ENCODE assay signal across 9 cellular contexts in the genomic region with DNA sequence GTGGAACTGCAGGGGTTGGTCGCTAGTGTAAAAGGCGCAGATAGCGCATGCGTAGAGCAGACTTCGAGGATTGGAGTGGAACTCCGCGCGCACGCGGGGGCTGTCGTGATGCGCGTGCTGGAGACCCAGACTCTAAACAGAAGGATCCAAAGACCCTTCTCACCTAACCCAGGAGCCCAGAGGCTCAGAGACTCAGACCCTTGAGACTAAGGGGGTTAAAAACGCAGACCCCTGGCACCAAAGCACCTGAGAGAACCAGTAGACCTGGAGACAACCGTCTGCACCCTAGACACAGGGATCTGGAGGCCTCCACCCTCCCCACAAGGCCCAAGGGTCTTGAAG. TPM values are rescaled to one million over a fixed set of nuclear protein-coding genes. Genes with fewer than 3 reads are reported as not detected.
DNase-seq lines count a peak whose midpoint lies in the region; ATAC-seq and TF ChIP-seq lines count a peak whose summit lies in the region.
"Had no signal": no experiment of that assay in that cellular context is flagged by ENCODE, and none has a peak within 500 bp of the region (broad histone marks: within the 10 kb centered on the region; RNA-seq: fewer than 3 reads in every experiment).

No MANE protein-coding gene starts in this region.

- no peaks in the 10 kb centered on the region for H3K9me3 ChIP-seq in colonic mucosa
- H3K9me3 ChIP-seq in muscle layer of duodenum (ENCODE audit: control insufficient read depth in 1 of 2, low read length in 2 of 2): no peaks in the 10 kb centered on the region

- H3K27me3 Mint-ChIP-seq in Calu3 (ENCODE audit: unreplicated experiment): no peaks in the 10 kb centered on the region

- peak overlapping the region; percentile 93 for H2AFZ ChIP-seq in KMS-11 (ENCODE audit: low read depth)

- peak overlapping the region; percentile 83 for H3K4me2 ChIP-seq in KMS-11

- H3K27me3 ChIP-seq in KMS-11 (ENCODE audit: insufficient read depth, low read depth) (peaks cover 23% of the 10 kb centered on the region; the same call in 1 of the 2 replicates), colonic mucosa (no peaks in the 10 kb centered on the region), muscle layer of duodenum (ENCODE audit: low read depth, low read length) (no peaks in the 10 kb centered on the region)

- H3K36me3 ChIP-seq in KMS-11 (ENCODE audit: insufficient read depth) (no peaks in the 10 kb centered on the region), colonic mucosa (no peaks in the 10 kb centered on the region), muscle layer of duodenum (ENCODE audit: control insufficient read depth in 1 of 2, insufficient read depth in 2 of 2, low read length in 2 of 2) (peaks cover 0 to 3% of the 10 kb centered on the region in 2 donors)

- no TSS peak for BruUV-seq in Calu3 (replicated peaks; lab: Mats Ljungman, UMichigan)

- no peaks in the 10 kb centered on the region for H3K9me3 Mint-ChIP-seq in Calu3 (ENCODE audit: low read depth, unreplicated experiment)

- H3K9ac ChIP-seq in KMS-11 (no peak overlapping the region; the same call in 1 of the 2 replicates), colonic mucosa (ENCODE audit: low read depth in 2 of 2, low read length in 2 of 2) (peak overlapping the region in 1 of 2 donors; percentile 55)

- peak overlapping the region; percentile 88 for H3K4me3 Mint-ChIP-seq in Calu3 (ENCODE audit: low read depth, unreplicated experiment)

- peaks cover 10% of the 10 kb centered on the region for H3K4me1 Mint-ChIP-seq in Calu3 (ENCODE audit: low read depth, unreplicated experiment)

- peaks cover 8% of the 10 kb centered on the region for H3K4me1 ChIP-seq in KMS-11 (ENCODE audit: low read depth, poor library complexity, severe bottlenecking)
- H3K4me1 ChIP-seq in colonic mucosa: peaks cover 6% of the 10 kb centered on the region
- peaks cover 4 to 22% of the 10 kb centered on the region in 2 donors for H3K4me1 ChIP-seq in muscle layer of duodenum (ENCODE audit: control insufficient read depth in 1 of 2, insufficient read depth in 2 of 2, low read length in 2 of 2)

- intact Hi-C loops in Calu3 (cut with micrococcal nuclease; ENCODE audit: unreplicated experiment) (no loop called here), colonic mucosa (cut with DNase I) (loop anchor here (5.0 kb wide), 1 partner anchor 489 kb away; no protein-coding TSS in a partner anchor)

- peaks cover 13% of the 10 kb centered on the region for H3K79me2 ChIP-seq in KMS-11 (ENCODE audit: insufficient read depth, low read depth)

- peak; percentile 36 for ATAC-seq in GM21528 (IDR thresholded peaks at IDR 0.05; ENCODE audit: low FRiP score, unreplicated experiment)

- CTCF ChIA-PET in Calu3 (lab: Charles Lee): no interaction called here

- peaks cover 22% of the 10 kb centered on the region for H3K36me3 Mint-ChIP-seq in Calu3 (ENCODE audit: insufficient read depth, unreplicated experiment)

- no peak for DNase-seq in Calu3
- no peak for DNase-seq in colonic mucosa
- no peak for DNase-seq in kidney tubule cell (ENCODE audit: low spot score)
- no peak for DNase-seq in SHP77 treated with DMSO at 0.1 percent for 48 hours (lab: John Stamatoyannopoulos, UW)
- no peak for DNase-seq in NCI-H82 treated with DMSO at 0.1 percent for 48 hours (lab: John Stamatoyannopoulos, UW; ENCODE audit: unreplicated experiment)

- no peak for TF ChIP-seq CTCF in Calu3 (IDR thresholded peaks at IDR 0.05; ENCODE audit: unreplicated experiment)
- no peak for TF ChIP-seq CTCF in KMS-11 (conservative IDR thresholded peaks at IDR 0.05; ENCODE audit: low read depth, low read length)
- TF ChIP-seq CTCF in colonic mucosa (IDR thresholded peaks at IDR 0.05): no peak

- H4K20me1 ChIP-seq in KMS-11 (ENCODE audit: insufficient read depth): no peaks in the 10 kb centered on the region

- H3K27ac Mint-ChIP-seq in Calu3 (ENCODE audit: unreplicated experiment): peak overlapping the region; percentile 87

- H3K4me3 ChIP-seq in KMS-11 (IDR thresholded peaks at IDR 0.05; ENCODE audit: insufficient read depth, low read depth, low read length) (no peak overlapping the region), colonic mucosa (peak overlapping the region; percentile 64), muscle layer of duodenum (ENCODE audit: low read depth in 1 of 2, low read length in 2 of 2) (peak overlapping the region; percentile 77 to 93)

- H3K27ac ChIP-seq in KMS-11 (no peak overlapping the region; the same call in 1 of the 2 replicates), colonic mucosa (no peak overlapping the region), muscle layer of duodenum (ENCODE audit: low read length) (peak overlapping the region; percentile 67)

RNA-seq across cellular contexts. Expression of a gene that starts 0.6 kb away (rescaled TPM):
- 11.3 and 12.0 TPM in 2 replicates for total RNA-seq in Calu3 (2022)
- total RNA-seq in colonic mucosa: 10 to 100 TPM in 1 of 2 donors, 1 to 10 TPM in 1; 6.1 to 11.8 TPM

RNA-seq across cellular contexts. Expression of a gene that starts 15.9 kb away (rescaled TPM):
- total RNA-seq in Calu3 (2022): not detected in 2 replicates
- 1 to 10 TPM in 1 of 2 donors, under 1 TPM in 1; 0.86 to 1.7 TPM for total RNA-seq in colonic mucosa
- total RNA-seq: RPMI7951 had no signal

RNA-seq across cellular contexts. Expression of a gene that starts 26.1 kb away (rescaled TPM):
- total RNA-seq in Calu3 (2022) (0.34 and 0.38 TPM in 2 replicates), colonic mucosa (under 1 TPM in 1 of 2 donors, not detected in 1; 0.52 TPM)
- total RNA-seq: RPMI7951 had no signal

RNA-seq across cellular contexts. Expression of a gene that starts 33.3 kb away (rescaled TPM):
- not detected in 2 replicates for total RNA-seq in Calu3 (2022)
- 1 to 10 TPM in 1 of 2 donors, under 1 TPM in 1; 0.35 to 1.0 TPM for total RNA-seq in colonic mucosa
- total RNA-seq: RPMI7951 had no signal

RNA-seq across cellular contexts. Expression of a gene that starts 43.9 kb away (rescaled TPM):
- total RNA-seq in Calu3 (2022) (not detected in 2 replicates), colonic mucosa (not detected)
- total RNA-seq: RPMI7951 had no signal
